Comparison of ENCODE assay signal across 8 cellular contexts in the genomic region with DNA sequence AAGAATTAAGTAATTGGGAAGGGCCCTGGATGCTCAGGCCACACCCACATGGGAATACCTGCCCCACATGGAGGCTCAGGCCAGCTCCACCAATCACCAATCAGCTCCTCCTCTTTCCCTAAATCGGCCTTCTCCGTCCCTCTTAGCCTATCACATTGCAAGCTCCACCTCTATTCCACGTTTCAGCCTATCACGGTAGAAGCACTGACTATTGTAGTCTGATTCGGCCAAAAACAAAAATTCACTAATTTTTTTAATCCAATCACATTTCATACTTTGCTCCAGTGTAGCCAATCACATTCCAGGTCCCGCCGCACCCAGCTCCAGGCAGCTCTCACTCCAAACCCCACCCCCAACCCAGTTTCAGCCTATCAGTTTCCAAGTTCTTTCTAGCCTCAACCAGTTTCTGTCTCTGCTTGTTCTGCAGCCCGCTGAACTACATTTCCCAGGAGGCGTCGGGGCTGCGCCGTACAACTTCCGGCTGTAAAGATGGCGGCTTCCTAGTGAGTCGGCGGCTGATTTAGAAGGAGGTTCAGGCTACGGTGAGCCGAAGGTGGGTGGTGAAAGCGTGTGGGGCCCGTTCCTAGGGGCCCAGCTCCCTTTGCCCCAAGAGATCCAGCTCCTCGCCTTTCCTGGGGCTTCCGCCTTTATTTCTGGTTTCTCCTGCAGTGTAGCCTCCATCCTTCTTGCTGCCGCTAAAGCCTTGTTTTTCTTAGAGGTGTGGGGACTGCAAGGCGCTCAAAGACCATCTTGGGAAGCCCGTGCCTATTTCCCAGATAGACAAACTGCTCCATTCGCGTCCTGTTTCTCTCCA. TPM values are rescaled to one million over a fixed set of nuclear protein-coding genes. Genes with fewer than 3 reads are reported as not detected.
A peak's percentile ranks its signal among the peaks of the same experiment; 100 is the strongest.
DNase-seq lines count a peak whose midpoint lies in the region; ATAC-seq, FAIRE-seq and TF ChIP-seq lines count a peak whose summit lies in the region.

A gene (plus strand): TSS at position 469 of the 814 bp plus-strand sequence. CDS start 1,364 bp downstream, outside the sequence.

- intact Hi-C loops in T-helper 2 cell treated with Interferon-gamma antibody and Interleukin-4, amounts not matched to agents 100 ng/mL and 5 ng/mL, for 36 hours (cut with micrococcal nuclease), result loop anchor here (1.0 to 10.0 kb wide), 8 partner anchors 16 to 244 kb away; a partner anchor contains a TSS
- intact Hi-C loops in psoas muscle (cut with DNase I), result loop anchor here in 1 of 2 donors (2.0 kb wide), 1 partner anchor 52 kb away; a partner anchor contains a TSS

- TF ChIP-seq CTCF in right atrium auricular region (IDR thresholded peaks at IDR 0.05) (no peak), psoas muscle (IDR thresholded peaks at IDR 0.05) (no peak)

- FAIRE-seq in urothelium cell line (lab: Jason Lieb, UNC), result no peak

- 0% methylated on average over 27 of the region's 27 CpGs for WGBS in psoas muscle, 3 donors

- H3K9me3 ChIP-seq in right atrium auricular region, result no peaks in the 10 kb centered on the region
- no peaks in the 10 kb centered on the region for H3K9me3 ChIP-seq in psoas muscle

- ATAC-seq in GM18499 (IDR thresholded peaks at IDR 0.05; ENCODE audit: insufficient read depth, unreplicated experiment) (peak; percentile 82), HG02943 (IDR thresholded peaks at IDR 0.05; ENCODE audit: low read depth, unreplicated experiment) (peak; percentile 87), psoas muscle (peak; percentile 96 to 99 (median 97))

- peak within 1 kb of the TSS; percentile 72 to 83 for H3K27ac ChIP-seq in right atrium auricular region
- H3K27ac ChIP-seq in psoas muscle, result peak within 1 kb of the TSS; percentile 79

- peak; percentile 84 for DNase-seq in NCI-H187 treated with DMSO at 0.1 percent for 48 hours (lab: John Stamatoyannopoulos, UW)
- DNase-seq in anterior cingulate cortex (lab: John Stamatoyannopoulos, UW), result peak; percentile 82 to 100 (median 96)
- DNase-seq in right atrium auricular region (ENCODE audit: low spot score), result peak; percentile 99
- DNase-seq in psoas muscle, result peak; percentile 93 to 96
- peak; percentile 92 for DNase-seq in urothelium cell line (ENCODE audit: low spot score)

- H3K4me1 ChIP-seq in right atrium auricular region, result peaks cover 0 to 7% of the 10 kb centered on the region in 2 donors
- peaks cover 7% of the 10 kb centered on the region for H3K4me1 ChIP-seq in psoas muscle

- H3K4me3 ChIP-seq in right atrium auricular region (peak within 1 kb of the TSS; percentile 70 to 85), psoas muscle (peak within 1 kb of the TSS; percentile 89)

- H3K36me3 ChIP-seq in right atrium auricular region, result peaks cover 16% of the 10 kb centered on the region
- H3K36me3 ChIP-seq in psoas muscle (ENCODE audit: insufficient read depth in 1 of 2, low read depth in 1 of 2), result peaks cover 3 to 29% of the 10 kb centered on the region in 2 donors

- H3K27me3 ChIP-seq in right atrium auricular region (no peaks in the 10 kb centered on the region), psoas muscle (ENCODE audit: insufficient read depth in 3 of 3, low read length in 2 of 3) (no peaks in the 10 kb centered on the region)

RNA-seq across cellular contexts. Expression of the gene that starts here (rescaled TPM):
- 116 and 118 TPM in 2 replicates for total RNA-seq in T-helper 2 cell treated with Interferon-gamma antibody and Interleukin-4, amounts not matched to agents 100 ng/mL and 5 ng/mL, for 36 hours
- total RNA-seq in right atrium auricular region, result 10 to 100 TPM; 67.9 to 71.7 TPM
- total RNA-seq in psoas muscle, result 10 to 100 TPM; 70.0 to 97.0 (median 88.7) TPM
- polyA plus RNA-seq in psoas muscle, result 100 to 1,000 TPM in 1 of 3 donors, 10 to 100 TPM in 2; 86.8 to 145 (median 92.9) TPM

Comparison
In these comparisons a context has a peak if more than half of its experiments do, and no peak if none do; other contexts are left out.
1. Peak in every context shown above with its lines: DNase-seq, ATAC-seq, H3K4me3 ChIP-seq and H3K27ac ChIP-seq.